Comparison of ENCODE assay signal across 8 cellular contexts in genomic region chr1:162056043-162056442, GRCh38. TPM values are rescaled to one million over a fixed set of nuclear protein-coding genes. Genes with fewer than 3 reads are reported as not detected.
DNase-seq lines count a peak whose midpoint lies in the region; ATAC-seq, FAIRE-seq and TF ChIP-seq lines count a peak whose summit lies in the region.

No MANE protein-coding gene starts in this region.

- H3K9me3 ChIP-seq in DOHH2 (ENCODE audit: control insufficient read depth, insufficient read depth, low read length) = no peaks in the 10 kb centered on the region
- no peaks in the 10 kb centered on the region for H3K9me3 ChIP-seq in HCT116 (ENCODE audit: control insufficient read depth in 1 of 2, insufficient read depth in 1 of 2, low read depth in 1 of 2, low read length in 2 of 2)
- H3K9me3 ChIP-seq in kidney (ENCODE audit: control insufficient read depth in 1 of 2, low read length in 2 of 2) = no peaks in the 10 kb centered on the region

- RAD21 ChIA-PET in HCT116 (lab: Charles Lee; ENCODE audit: low non-redundant PET in 1 of 2, low total read pairs in 2 of 2, uncharacterized antibody in 2 of 2, unreplicated experiment in 2 of 2) = interaction anchor here (0.6 to 1.2 kb wide), 11 partner anchors 73 to 773 kb away, joined by 3 to 6 read pairs (median 3); no protein-coding TSS in a partner anchor

- TF ChIP-seq RAD21 in HCT116 (IDR thresholded peaks at IDR 0.05; ENCODE audit: low read depth) = peak; percentile 98

- no peaks in the 10 kb centered on the region for H3K27me3 ChIP-seq in DOHH2 (ENCODE audit: control insufficient read depth, low read length)
- no peaks in the 10 kb centered on the region for H3K27me3 ChIP-seq in HCT116 (ENCODE audit: insufficient read depth, low read length)

- intact Hi-C loops in HCT116 (cut with micrococcal nuclease) (loop anchor here (1.0 to 5.0 kb wide), 6 partner anchors 176 to 556 kb away; no protein-coding TSS in a partner anchor), kidney (cut with DNase I) (loop anchor here (10.0 kb wide), 1 partner anchor 319 kb away; the partner anchor contains the start of gene SPATA46)

- H3K4me1 ChIP-seq in DOHH2 (ENCODE audit: control insufficient read depth, low read length) (no peaks in the 10 kb centered on the region), HCT116 (ENCODE audit: control insufficient read depth in 1 of 2, insufficient read depth in 2 of 2, low read length in 2 of 2) (peaks cover 6 to 19% of the 10 kb centered on the region in 2 experiments), kidney (ENCODE audit: control insufficient read depth in 1 of 2, insufficient read depth in 1 of 2, low read depth in 1 of 2, low read length in 2 of 2) (no peaks in the 10 kb centered on the region)

- no peaks in the 10 kb centered on the region for H3K36me3 ChIP-seq in DOHH2 (ENCODE audit: control insufficient read depth, low read length)
- H3K36me3 ChIP-seq in HCT116 (ENCODE audit: control insufficient read depth in 1 of 2, insufficient read depth in 2 of 2, low read length in 2 of 2) = no peaks in the 10 kb centered on the region
- no peaks in the 10 kb centered on the region for H3K36me3 ChIP-seq in kidney (ENCODE audit: control insufficient read depth in 1 of 2, insufficient read depth in 2 of 2, low read length in 2 of 2)

- H3K79me2 ChIP-seq in DOHH2 (ENCODE audit: control insufficient read depth, low read length) (no peaks in the 10 kb centered on the region), HCT116 (ENCODE audit: insufficient read depth, low read length) (no peaks in the 10 kb centered on the region)

- no TSS peak for BruUV-seq in HCT116 (replicated peaks; lab: Mats Ljungman, UMichigan)

- peak; percentile 74 for DNase-seq in HCT116 (ENCODE audit: low read depth, low spot score)
- DNase-seq in NCI-H2107 treated with DMSO at 0.1 percent for 48 hours (lab: John Stamatoyannopoulos, UW; ENCODE audit: unreplicated experiment) = peak; percentile 68
- DNase-seq in UCSD-AML1 (lab: John Stamatoyannopoulos, UW; ENCODE audit: unreplicated experiment) = peak; percentile 53
- DNase-seq in central memory CD4-positive, alpha-beta T cell = peak; percentile 12
- no peak for DNase-seq in kidney
- DNase-seq in stimulated activated CD4-positive, alpha-beta T cell treated with anti-CD3 and anti-CD28 coated beads, Interleukin-4, amount 100 ng/mL, for 1 hour = peak; percentile 43

- FAIRE-seq in kidney (lab: Jason Lieb, UNC) = no peak

- H4K20me1 ChIP-seq in DOHH2 (ENCODE audit: control insufficient read depth, insufficient read depth, low read depth, low read length) (no peaks in the 10 kb centered on the region), HCT116 (ENCODE audit: insufficient read depth) (no peaks in the 10 kb centered on the region)

- peak overlapping the region; percentile 87 for H2AFZ ChIP-seq in HCT116 (ENCODE audit: low read depth, low read length, poor library complexity, severe bottlenecking)

- no peaks in the 10 kb centered on the region for H3F3A ChIP-seq in DOHH2 (ENCODE audit: control insufficient read depth, insufficient read depth)

- ATAC-seq in HCT116 (peak; percentile 91), HG02852 (IDR thresholded peaks at IDR 0.05; ENCODE audit: unreplicated experiment) (no peak)

- H3K4me3 ChIP-seq in DOHH2 (ENCODE audit: low read length) (no peak overlapping the region), HCT116 (replicated peaks in 1 of 2; ENCODE audit: low read depth in 1 of 2, low read length in 2 of 2) (no peak overlapping the region), kidney (ENCODE audit: low read length in 2 of 2) (no peak overlapping the region)

- TF ChIP-seq POLR2A in HCT116 (IDR thresholded peaks at IDR 0.05; ENCODE audit: borderline replicate concordance, extremely low read depth, insufficient read depth, insufficient read length) = no peak

- POLR2A ChIA-PET in HCT116 (lab: Charles Lee) = interaction anchor here (0.9 kb wide), 1 partner anchor 89 kb away, joined by 4 read pairs; no protein-coding TSS in a partner anchor

- TF ChIP-seq CTCF in DOHH2 (IDR thresholded peaks at IDR 0.05; ENCODE audit: low read depth, low read length, poor library complexity, severe bottlenecking) (peak; percentile 75), HCT116 (IDR thresholded peaks at IDR 0.05 in 2 of 3, conservative IDR thresholded peaks at IDR 0.05 in 1 of 3; ENCODE audit: borderline replicate concordance in 1 of 3, insufficient read depth in 1 of 3, low read depth in 2 of 3, low read length in 2 of 3) (peak; percentile 93 to 97 (median 94)), kidney (IDR thresholded peaks at IDR 0.05; ENCODE audit: borderline replicate concordance, extremely low read depth, insufficient read depth) (peak; percentile 92)

- H3K27ac ChIP-seq in DOHH2 (ENCODE audit: low read depth, low read length) (no peak overlapping the region), HCT116 (ENCODE audit: low read depth, low read length) (no peak overlapping the region), kidney (ENCODE audit: low read depth in 2 of 2, low read length in 2 of 2) (no peak overlapping the region)

- H3K9me2 ChIP-seq in DOHH2 (replicated peaks; ENCODE audit: control insufficient read depth, low read length) (no peaks in the 10 kb centered on the region), HCT116 (ENCODE audit: insufficient read depth) (no peaks in the 10 kb centered on the region)

- CTCF ChIA-PET in HCT116 (lab: Charles Lee) = interaction anchor here (0.6 to 2.7 kb wide), 27 partner anchors 19 to 767 kb away, joined by 3 to 15 read pairs (median 4); partner anchors contain the start of gene C1orf226

- no peak overlapping the region for H3K9ac ChIP-seq in HCT116 (ENCODE audit: low read length)
- no peak overlapping the region for H3K9ac ChIP-seq in kidney (ENCODE audit: low read length in 2 of 2)

- H3K4me2 ChIP-seq in DOHH2 (ENCODE audit: low read length) (no peak overlapping the region), HCT116 (ENCODE audit: low read length) (peak overlapping the region; percentile 20)

TF ChIP-seq in HCT116, 20 proteins besides CTCF, POLR2A, EP300 and RAD21:
- TF ChIP-seq SRF (IDR thresholded peaks at IDR 0.05; ENCODE audit: low read depth) (no peak), POLR2AphosphoS5 (IDR thresholded peaks at IDR 0.05; ENCODE audit: low read depth, low read length) (no peak), EZH2phosphoT487 (IDR thresholded peaks at IDR 0.05; ENCODE audit: borderline replicate concordance) (no peak), MAX (IDR thresholded peaks at IDR 0.05) (no peak), YY1 (IDR thresholded peaks at IDR 0.05; ENCODE audit: extremely low read depth, insufficient replicate concordance, low read depth, low read length) (peak; percentile 76), TCF7L2 (IDR thresholded peaks at IDR 0.05; ENCODE audit: borderline replicate concordance, extremely low read depth, insufficient read depth, insufficient read length) (no peak), CEBPB (IDR thresholded peaks at IDR 0.05; ENCODE audit: low read depth) (no peak), CBX3 (IDR thresholded peaks at IDR 0.05; ENCODE audit: low read depth) (peak; percentile 47; the same call in 1 of the 2 replicates)

RNA-seq across cellular contexts. Expression of gene NOS1AP, which starts 13.4 kb away (rescaled TPM):
- 5.3 TPM for total RNA-seq in HCT116 (2021; ENCODE audit: unreplicated experiment)
- 4.7 and 4.8 TPM in 2 replicates for polyA plus RNA-seq in HCT116 (2012)
- 10.7 TPM for total RNA-seq in kidney
- polyA plus RNA-seq in kidney (ENCODE audit: insufficient read depth, low read depth, low replicate concordance) = 0.47 TPM

RNA-seq across cellular contexts. Expression of gene OLFML2B, which starts 32.4 kb away (rescaled TPM):
- total RNA-seq in HCT116 (2021; ENCODE audit: unreplicated experiment) (1.3 TPM), kidney (6.7 TPM)
- polyA plus RNA-seq in HCT116 (2012) = 1.4 and 1.5 TPM in 2 replicates
- 2.9 TPM for polyA plus RNA-seq in kidney (ENCODE audit: insufficient read depth, low read depth, low replicate concordance)
